In the genomic region with DNA sequence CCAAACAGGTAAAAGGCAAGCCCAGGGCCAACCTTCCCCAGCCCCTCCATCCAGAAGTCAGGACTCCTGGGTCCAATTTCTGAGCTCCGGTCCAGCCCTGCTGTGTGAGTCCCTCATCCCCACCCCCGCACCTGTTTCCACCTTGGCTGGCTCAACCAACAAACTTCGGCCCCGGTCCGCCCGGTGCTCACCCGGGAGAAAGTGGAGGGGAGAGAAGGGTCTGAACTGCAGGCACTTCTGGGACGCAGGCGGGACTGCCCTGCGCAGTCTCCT, we compare ENCODE assay signal across 9 cellular contexts. TPM values are rescaled to one million over a fixed set of nuclear protein-coding genes. Genes with fewer than 3 reads are reported as not detected.
A peak's percentile ranks its signal among the peaks of the same experiment; 100 is the strongest.
DNase-seq lines count a peak whose midpoint lies in the region; ATAC-seq and TF ChIP-seq lines count a peak whose summit lies in the region.
"Had no signal": no experiment of that assay in that cellular context is flagged by ENCODE, and none has a peak within 500 bp of the region (broad histone marks: within the 10 kb centered on the region; RNA-seq: fewer than 3 reads in every experiment).

No MANE protein-coding gene starts in this region.

- H3K27ac ChIP-seq in testis = peak overlapping the region; percentile 80 to 90

- peak overlapping the region; percentile 62 to 69 for H3K4me3 ChIP-seq in testis

- CTCF ChIA-PET in activated naive CD4-positive, alpha-beta T cell treated with anti-CD3 and anti-CD28 coated beads for 36 hours (lab: Charles Lee) = interaction anchor here (3.7 kb wide), 1 partner anchor 33 kb away, joined by 18 read pairs; the partner anchor contains the start of gene AANAT

- no peaks in the 10 kb centered on the region for H3K27me3 Mint-ChIP-seq in activated naive CD4-positive, alpha-beta T cell treated with anti-CD3 and anti-CD28 coated beads for 36 hours (ENCODE audit: low read depth)
- H3K27me3 Mint-ChIP-seq in activated T-helper 17 cell treated with anti-CD3 and anti-CD28 coated beads, Interleukin-2, amount 50 U/mL, for 72 hours = no peaks in the 10 kb centered on the region
- H3K27me3 Mint-ChIP-seq in immature natural killer cell (ENCODE audit: low read depth in 3 of 3) = peaks cover 11 to 23% (median 17%) of the 10 kb centered on the region in 3 donors

- H3K36me3 Mint-ChIP-seq in activated naive CD4-positive, alpha-beta T cell treated with anti-CD3 and anti-CD28 coated beads for 36 hours (ENCODE audit: low read depth) = no peaks in the 10 kb centered on the region
- peaks cover 7% of the 10 kb centered on the region for H3K36me3 Mint-ChIP-seq in activated T-helper 17 cell treated with anti-CD3 and anti-CD28 coated beads, Interleukin-2, amount 50 U/mL, for 72 hours (ENCODE audit: low read depth)
- H3K36me3 Mint-ChIP-seq in immature natural killer cell = peaks cover 3 to 7% (median 4%) of the 10 kb centered on the region in 3 donors

- peak; percentile 19 for DNase-seq in activated naive CD4-positive, alpha-beta T cell treated with anti-CD3 and anti-CD28 coated beads for 36 hours
- no peak for DNase-seq in activated naive CD4-positive, alpha-beta T cell treated with anti-CD3 and anti-CD28 coated beads, Interleukin-2, amount 50 U/mL, for 16 hours
- no peak for DNase-seq in immature natural killer cell
- DNase-seq in testis = no peak
- no peak for DNase-seq in NCI-H2171 (lab: John Stamatoyannopoulos, UW)
- DNase-seq in NAMALWA (ENCODE audit: low spot score) = no peak
- DNase-seq in NCI-H128 (lab: John Stamatoyannopoulos, UW; ENCODE audit: unreplicated experiment) = no peak

- no peak for TF ChIP-seq CTCF in testis (IDR thresholded peaks at IDR 0.05)

- peaks cover 30% of the 10 kb centered on the region for H3K4me1 Mint-ChIP-seq in activated naive CD4-positive, alpha-beta T cell treated with anti-CD3 and anti-CD28 coated beads for 36 hours (ENCODE audit: low read depth)
- peaks cover 9% of the 10 kb centered on the region for H3K4me1 Mint-ChIP-seq in activated T-helper 17 cell treated with anti-CD3 and anti-CD28 coated beads, Interleukin-2, amount 50 U/mL, for 72 hours
- peaks cover 57 to 68% of the 10 kb centered on the region in 2 donors for H3K4me1 Mint-ChIP-seq in immature natural killer cell

- intact Hi-C loops in activated naive CD4-positive, alpha-beta T cell treated with anti-CD3 and anti-CD28 coated beads for 36 hours (cut with micrococcal nuclease) = loop anchor here (1.0 kb wide), 3 partner anchors 7 to 147 kb away; partner anchors contain the start of genes PRPSAP1 and UBE2O
- intact Hi-C loops in testis (cut with DNase I; ENCODE audit: low total_unique reads) = no loop called here

- no peaks in the 10 kb centered on the region for H3K9me3 ChIP-seq in testis

- no peaks in the 10 kb centered on the region for H3K36me3 ChIP-seq in testis (ENCODE audit: low read depth, missing control alignments)

- peaks cover 36% of the 10 kb centered on the region for H3K4me1 ChIP-seq in testis

- TF ChIP-seq POLR2A in testis (IDR thresholded peaks at IDR 0.05) = no peak

- H3K9me3 Mint-ChIP-seq in activated naive CD4-positive, alpha-beta T cell treated with anti-CD3 and anti-CD28 coated beads for 36 hours = no peaks in the 10 kb centered on the region
- no peaks in the 10 kb centered on the region for H3K9me3 Mint-ChIP-seq in activated T-helper 17 cell treated with anti-CD3 and anti-CD28 coated beads, Interleukin-2, amount 50 U/mL, for 72 hours
- H3K9me3 Mint-ChIP-seq in immature natural killer cell = no peaks in the 10 kb centered on the region
- H3K9me3 Mint-ChIP-seq: activated naive CD4-positive, alpha-beta T cell treated with anti-CD3 and anti-CD28 coated beads, Interleukin-2, amount 50 U/mL, for 72 hours had no signal

- H3K27me3 ChIP-seq in testis = no peaks in the 10 kb centered on the region

- WGBS in testis, 2 donors = 19 to 29% methylated on average over 10 of the region's 10 CpGs

- peak; percentile 18 for ATAC-seq in activated T-helper 17 cell treated with anti-CD3 and anti-CD28 coated beads, Interleukin-2, amount 50 U/mL, for 72 hours (replicated peaks)

- no peak overlapping the region for H3K27ac Mint-ChIP-seq in activated naive CD4-positive, alpha-beta T cell treated with anti-CD3 and anti-CD28 coated beads for 36 hours
- peak overlapping the region; percentile 81 for H3K27ac Mint-ChIP-seq in activated T-helper 17 cell treated with anti-CD3 and anti-CD28 coated beads, Interleukin-2, amount 50 U/mL, for 72 hours
- H3K27ac Mint-ChIP-seq in immature natural killer cell = peak overlapping the region; percentile 97 to 100 (median 99)

- peak overlapping the region; percentile 83 for H3K4me3 Mint-ChIP-seq in activated naive CD4-positive, alpha-beta T cell treated with anti-CD3 and anti-CD28 coated beads for 36 hours
- H3K4me3 Mint-ChIP-seq in activated T-helper 17 cell treated with anti-CD3 and anti-CD28 coated beads, Interleukin-2, amount 50 U/mL, for 72 hours = peak overlapping the region; percentile 78
- peak overlapping the region; percentile 94 to 100 (median 95) for H3K4me3 Mint-ChIP-seq in immature natural killer cell

RNA-seq across cellular contexts. Expression of gene RHBDF2, which starts 0.5 kb away (rescaled TPM):
- 10 to 100 TPM; 13.3 to 13.4 TPM for total RNA-seq in activated naive CD4-positive, alpha-beta T cell treated with anti-CD3 and anti-CD28 coated beads for 36 hours
- 10 to 100 TPM; 33.3 to 56.5 TPM for total RNA-seq in activated T-helper 17 cell treated with anti-CD3 and anti-CD28 coated beads, Interleukin-2, amount 50 U/mL, for 72 hours
- polyA plus RNA-seq in immature natural killer cell (10 to 100 TPM; 19.3 to 90.5 (median 23.6) TPM), testis (ENCODE audit: insufficient read depth, low read depth, low replicate concordance) (9.7 TPM)
- 10 to 100 TPM; 26.3 to 30.2 TPM for total RNA-seq in testis

RNA-seq across cellular contexts. Expression of gene AANAT, which starts 33.3 kb away (rescaled TPM):
- total RNA-seq in activated naive CD4-positive, alpha-beta T cell treated with anti-CD3 and anti-CD28 coated beads for 36 hours = not detected
- total RNA-seq in activated T-helper 17 cell treated with anti-CD3 and anti-CD28 coated beads, Interleukin-2, amount 50 U/mL, for 72 hours = not detected
- polyA plus RNA-seq in immature natural killer cell (under 1 TPM in 1 of 3 donors, not detected in 2; 0.34 TPM), testis (ENCODE audit: insufficient read depth, low read depth, low replicate concordance) (4.4 TPM)
- 1 to 10 TPM; 2.0 to 4.3 TPM for total RNA-seq in testis
- total RNA-seq: activated naive CD4-positive, alpha-beta T cell treated with anti-CD3 and anti-CD28 coated beads, Interleukin-2, amount 50 U/mL, for 72 hours had no signal

RNA-seq across cellular contexts. Expression of gene CYGB, which starts 36.8 kb away (rescaled TPM):
- not detected for total RNA-seq in activated naive CD4-positive, alpha-beta T cell treated with anti-CD3 and anti-CD28 coated beads for 36 hours
- not detected for total RNA-seq in activated T-helper 17 cell treated with anti-CD3 and anti-CD28 coated beads, Interleukin-2, amount 50 U/mL, for 72 hours
- polyA plus RNA-seq in immature natural killer cell = under 1 TPM in 2 of 3 donors, not detected in 1; 0.09 to 0.41 TPM
- total RNA-seq in testis = 1 to 10 TPM; 3.4 to 7.2 TPM
- 9.9 TPM for polyA plus RNA-seq in testis (ENCODE audit: insufficient read depth, low read depth, low replicate concordance)
- total RNA-seq: activated naive CD4-positive, alpha-beta T cell treated with anti-CD3 and anti-CD28 coated beads, Interleukin-2, amount 50 U/mL, for 72 hours had no signal

RNA-seq across cellular contexts. Expression of gene PRCD, which starts 39.2 kb away (rescaled TPM):
- not detected for total RNA-seq in activated naive CD4-positive, alpha-beta T cell treated with anti-CD3 and anti-CD28 coated beads for 36 hours
- not detected for total RNA-seq in activated T-helper 17 cell treated with anti-CD3 and anti-CD28 coated beads, Interleukin-2, amount 50 U/mL, for 72 hours
- polyA plus RNA-seq in immature natural killer cell (1 to 10 TPM; 2.8 to 5.3 (median 3.1) TPM), testis (ENCODE audit: insufficient read depth, low read depth, low replicate concordance) (4.6 TPM)
- 1 to 10 TPM; 3.2 to 3.8 TPM for total RNA-seq in testis
- total RNA-seq: activated naive CD4-positive, alpha-beta T cell treated with anti-CD3 and anti-CD28 coated beads, Interleukin-2, amount 50 U/mL, for 72 hours had no signal

RNA-seq across cellular contexts. Expression of gene UBE2O, which starts 47.7 kb away (rescaled TPM):
- 10 to 100 TPM; 18.8 TPM for total RNA-seq in activated naive CD4-positive, alpha-beta T cell treated with anti-CD3 and anti-CD28 coated beads for 36 hours
- 10 to 100 TPM; 35.3 to 38.7 TPM for total RNA-seq in activated T-helper 17 cell treated with anti-CD3 and anti-CD28 coated beads, Interleukin-2, amount 50 U/mL, for 72 hours
- polyA plus RNA-seq in immature natural killer cell (10 to 100 TPM in 1 of 3 donors, 1 to 10 TPM in 1, under 1 TPM in 1; 0.19 to 14.3 (median 5.2) TPM), testis (ENCODE audit: insufficient read depth, low read depth, low replicate concordance) (40.6 TPM)
- 10 to 100 TPM; 56.6 to 58.0 TPM for total RNA-seq in testis

Comparison
In these comparisons a context has a peak if more than half of its experiments do, and no peak if none do; other contexts are left out.
1. RNA of gene CYGB, which starts 36.8 kb away (total RNA-seq): 3.4 to 7.2 TPM in testis; not detected in activated naive CD4-positive, alpha-beta T cell treated with anti-CD3 and anti-CD28 coated beads for 36 hours and not detected in activated T-helper 17 cell treated with anti-CD3 and anti-CD28 coated beads, Interleukin-2, amount 50 U/mL, for 72 hours; every median in the first group is over 4 times any median in the second.
2. Peak in every context shown above with its lines, with median percentiles within 50 percentile points of each other: H3K4me3 Mint-ChIP-seq.